In the genomic region with DNA sequence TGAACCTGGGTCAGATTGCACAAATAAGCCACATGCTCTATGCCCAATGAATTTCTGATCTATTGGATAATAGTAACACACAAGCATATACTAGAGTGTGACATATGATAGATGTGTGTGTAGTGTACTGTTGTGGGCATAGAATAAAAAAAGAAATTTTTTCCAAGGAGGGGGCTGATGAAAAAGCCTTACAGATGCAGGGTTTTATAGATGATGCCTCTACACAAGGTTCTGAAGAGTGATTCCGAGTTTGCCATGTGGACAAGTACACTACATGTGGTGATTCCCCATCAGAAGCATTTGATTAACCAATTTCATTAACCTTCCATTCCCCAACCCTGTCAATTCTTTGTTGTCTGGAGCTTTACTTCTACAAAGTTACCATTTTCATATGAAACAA, we compare ENCODE assay signal across 6 cellular contexts. TPM values are rescaled to one million over a fixed set of nuclear protein-coding genes. Genes with fewer than 3 reads are reported as not detected.
"Had no signal": no experiment of that assay in that cellular context is flagged by ENCODE, and none has a peak within 500 bp of the region (broad histone marks: within the 10 kb centered on the region; RNA-seq: fewer than 3 reads in every experiment).

No MANE protein-coding gene starts in this region.

- H2AFZ ChIP-seq: GM23338 had no signal

- H3K4me2 ChIP-seq: GM23338 had no signal

- DNase-seq: H9, HCEC 1CT, IMR-90 had no signal

- H3K4me3 ChIP-seq: GM23338, K562 had no signal

RNA-seq across cellular contexts. Expression of a gene that starts 45.3 kb away (rescaled TPM):
- total RNA-seq: HT-29 had no signal
